In the genomic region with DNA sequence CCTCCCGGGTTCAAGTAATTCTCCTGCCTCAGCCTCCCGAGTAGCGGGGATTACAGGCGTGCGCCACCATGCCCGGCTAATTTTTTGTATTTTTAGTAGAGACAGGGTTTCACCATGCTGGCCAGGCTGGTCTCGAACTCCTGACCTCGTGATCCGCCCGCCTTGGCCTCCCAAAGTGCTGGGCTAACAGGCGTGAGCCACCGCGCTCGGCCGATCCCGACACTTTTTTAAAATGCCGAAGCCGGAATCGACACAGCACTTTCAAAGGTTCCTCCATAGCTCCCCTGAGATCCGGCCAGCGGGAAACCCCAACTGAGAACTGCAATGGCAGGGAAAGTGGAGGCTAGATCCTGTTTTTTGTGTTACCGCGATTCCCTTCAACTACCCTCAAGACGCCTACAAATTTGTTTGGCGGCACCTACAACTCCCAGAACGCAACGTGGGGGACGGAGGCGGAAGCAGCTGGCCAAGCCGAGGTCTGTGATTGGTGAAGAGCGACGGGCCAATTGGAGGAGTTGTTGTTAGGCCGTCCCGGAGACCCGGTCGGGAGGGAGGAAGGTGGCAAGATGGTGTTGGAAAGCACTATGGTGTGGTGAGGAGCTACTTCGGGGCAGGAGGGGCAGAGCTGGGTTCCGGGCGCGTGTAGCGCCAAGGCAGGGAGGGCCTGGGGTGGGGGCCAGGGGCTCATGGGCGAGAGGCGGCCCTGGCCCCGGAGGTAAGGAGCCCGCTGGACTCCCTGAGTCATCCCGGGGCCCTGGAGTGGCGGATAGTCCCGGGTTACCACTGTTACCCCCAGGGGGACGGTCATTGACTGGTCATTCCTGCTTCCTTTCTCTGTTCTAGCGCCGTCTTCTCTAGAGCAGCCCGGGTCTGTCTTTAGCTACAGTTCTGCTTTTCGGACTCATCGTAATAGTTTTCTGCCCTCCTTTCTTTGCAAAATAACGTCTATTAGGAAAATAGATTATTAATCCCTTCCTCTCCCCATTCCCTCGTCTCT, we compare ENCODE assay signal across 1 cellular context.
TF ChIP-seq lines count a peak whose summit lies in the region.

PSMD4 (plus strand) TSS at position 518 of the 997 bp plus-strand sequence; CDS start at position 567, 49 bp downstream.

TF ChIP-seq in GM12878, 131 proteins besides CTCF, POLR2A, EP300 and RAD21 (continued from another document and continues in another):
- TF ChIP-seq, protein P1, sequence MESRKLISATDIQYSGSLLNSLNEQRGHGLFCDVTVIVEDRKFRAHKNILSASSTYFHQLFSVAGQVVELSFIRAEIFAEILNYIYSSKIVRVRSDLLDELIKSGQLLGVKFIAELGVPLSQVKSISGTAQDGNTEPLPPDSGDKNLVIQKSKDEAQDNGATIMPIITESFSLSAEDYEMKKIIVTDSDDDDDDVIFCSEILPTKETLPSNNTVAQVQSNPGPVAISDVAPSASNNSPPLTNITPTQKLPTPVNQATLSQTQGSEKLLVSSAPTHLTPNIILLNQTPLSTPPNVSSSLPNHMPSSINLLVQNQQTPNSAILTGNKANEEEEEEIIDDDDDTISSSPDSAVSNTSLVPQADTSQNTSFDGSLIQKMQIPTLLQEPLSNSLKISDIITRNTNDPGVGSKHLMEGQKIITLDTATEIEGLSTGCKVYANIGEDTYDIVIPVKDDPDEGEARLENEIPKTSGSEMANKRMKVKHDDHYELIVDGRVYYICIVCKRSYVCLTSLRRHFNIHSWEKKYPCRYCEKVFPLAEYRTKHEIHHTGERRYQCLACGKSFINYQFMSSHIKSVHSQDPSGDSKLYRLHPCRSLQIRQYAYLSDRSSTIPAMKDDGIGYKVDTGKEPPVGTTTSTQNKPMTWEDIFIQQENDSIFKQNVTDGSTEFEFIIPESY (IDR thresholded peaks at IDR 0.05) = peak; percentile 47; the same call in 1 of the 2 replicates
- TF ChIP-seq SREBF1 (IDR thresholded peaks at IDR 0.05; ENCODE audit: low read length) (no peak), ZZZ3 (IDR thresholded peaks at IDR 0.05; ENCODE audit: control insufficient read depth, insufficient read length, low read depth) (no peak), WRNIP1 (IDR thresholded peaks at IDR 0.05; ENCODE audit: borderline replicate concordance, low read depth, low read length) (peak; percentile 85; the same call in 1 of the 2 replicates), EZH2 (IDR thresholded peaks at IDR 0.05; ENCODE audit: borderline replicate concordance, control insufficient read depth, low read depth, low read length) (no peak), MTA3 (IDR thresholded peaks at IDR 0.05; ENCODE audit: borderline replicate concordance, low read length) (no peak), NKRF (conservative IDR thresholded peaks at IDR 0.05) (0 out of 2 replicates have a peak, but pooled peaks have one; percentile 38), HCFC1 (IDR thresholded peaks at IDR 0.05; ENCODE audit: low read length) (peak; percentile 94), NFIC (IDR thresholded peaks at IDR 0.05; ENCODE audit: low read depth, low read length) (no peak), SREBF2 (IDR thresholded peaks at IDR 0.05; ENCODE audit: low read length) (no peak), BRCA1 (IDR thresholded peaks at IDR 0.05; ENCODE audit: low read depth, low read length) (no peak), STAT1 (conservative IDR thresholded peaks at IDR 0.05) (no peak; the same call in 1 of the 2 replicates), EED (IDR thresholded peaks at IDR 0.05; ENCODE audit: low read depth) (peak; percentile 44; the same call in 1 of the 2 replicates), DPF2 (IDR thresholded peaks at IDR 0.05) (0 out of 2 replicates have a peak, but pooled peaks have one; percentile 42), RFX5 (IDR thresholded peaks at IDR 0.05; ENCODE audit: low read depth, low read length) (peak; percentile 50; the same call in 1 of the 2 replicates), SP1 (IDR thresholded peaks at IDR 0.05; ENCODE audit: low read depth, low read length) (peak; percentile 97), KLF5 (IDR thresholded peaks at IDR 0.05; ENCODE audit: partially characterized antibody) (no peak), CBFB (IDR thresholded peaks at IDR 0.05; ENCODE audit: low read depth) (peak; percentile 55), CREB1 (IDR thresholded peaks at IDR 0.05; ENCODE audit: low read depth) (peak; percentile 77), MAX (IDR thresholded peaks at IDR 0.05; ENCODE audit: low read depth, low read length) (peak; percentile 77), CREM (IDR thresholded peaks at IDR 0.05; ENCODE audit: low read depth) (peak; percentile 87), RELA (IDR thresholded peaks at IDR 0.05; ENCODE audit: borderline replicate concordance, partially characterized antibody) (no peak), MEF2B (IDR thresholded peaks at IDR 0.05; ENCODE audit: partially characterized antibody, poor library complexity, severe bottlenecking) (peak; percentile 55), ASH2L (IDR thresholded peaks at IDR 0.05; ENCODE audit: borderline replicate concordance, low read depth) (no peak), CBX5 (IDR thresholded peaks at IDR 0.05; ENCODE audit: low read depth) (no peak), NBN (IDR thresholded peaks at IDR 0.05) (peak; percentile 64; the same call in 1 of the 2 replicates), ATF7 (IDR thresholded peaks at IDR 0.05; ENCODE audit: low read depth) (0 out of 2 replicates have a peak, but pooled peaks have one; percentile 24), EGR1 (IDR thresholded peaks at IDR 0.05; ENCODE audit: borderline replicate concordance in 1 of 2, low read depth in 2 of 2, low read length in 2 of 2) (peak in 1 of 2 experiments; percentile 57; a peak in 1 of 3 replicates), HDGF (IDR thresholded peaks at IDR 0.05) (peak; percentile 84)
- TF ChIP-seq, protein P2, sequence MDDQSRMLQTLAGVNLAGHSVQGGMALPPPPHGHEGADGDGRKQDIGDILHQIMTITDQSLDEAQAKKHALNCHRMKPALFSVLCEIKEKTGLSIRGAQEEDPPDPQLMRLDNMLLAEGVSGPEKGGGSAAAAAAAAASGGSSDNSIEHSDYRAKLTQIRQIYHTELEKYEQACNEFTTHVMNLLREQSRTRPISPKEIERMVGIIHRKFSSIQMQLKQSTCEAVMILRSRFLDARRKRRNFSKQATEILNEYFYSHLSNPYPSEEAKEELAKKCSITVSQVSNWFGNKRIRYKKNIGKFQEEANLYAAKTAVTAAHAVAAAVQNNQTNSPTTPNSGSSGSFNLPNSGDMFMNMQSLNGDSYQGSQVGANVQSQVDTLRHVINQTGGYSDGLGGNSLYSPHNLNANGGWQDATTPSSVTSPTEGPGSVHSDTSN (IDR thresholded peaks at IDR 0.05; ENCODE audit: insufficient replicate concordance, low read depth, low read length) = peak; percentile 78
- TF ChIP-seq, protein P3, sequence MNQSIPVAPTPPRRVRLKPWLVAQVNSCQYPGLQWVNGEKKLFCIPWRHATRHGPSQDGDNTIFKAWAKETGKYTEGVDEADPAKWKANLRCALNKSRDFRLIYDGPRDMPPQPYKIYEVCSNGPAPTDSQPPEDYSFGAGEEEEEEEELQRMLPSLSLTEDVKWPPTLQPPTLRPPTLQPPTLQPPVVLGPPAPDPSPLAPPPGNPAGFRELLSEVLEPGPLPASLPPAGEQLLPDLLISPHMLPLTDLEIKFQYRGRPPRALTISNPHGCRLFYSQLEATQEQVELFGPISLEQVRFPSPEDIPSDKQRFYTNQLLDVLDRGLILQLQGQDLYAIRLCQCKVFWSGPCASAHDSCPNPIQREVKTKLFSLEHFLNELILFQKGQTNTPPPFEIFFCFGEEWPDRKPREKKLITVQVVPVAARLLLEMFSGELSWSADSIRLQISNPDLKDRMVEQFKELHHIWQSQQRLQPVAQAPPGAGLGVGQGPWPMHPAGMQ (IDR thresholded peaks at IDR 0.05; ENCODE audit: borderline replicate concordance) = no peak
- TF ChIP-seq, protein P4, sequence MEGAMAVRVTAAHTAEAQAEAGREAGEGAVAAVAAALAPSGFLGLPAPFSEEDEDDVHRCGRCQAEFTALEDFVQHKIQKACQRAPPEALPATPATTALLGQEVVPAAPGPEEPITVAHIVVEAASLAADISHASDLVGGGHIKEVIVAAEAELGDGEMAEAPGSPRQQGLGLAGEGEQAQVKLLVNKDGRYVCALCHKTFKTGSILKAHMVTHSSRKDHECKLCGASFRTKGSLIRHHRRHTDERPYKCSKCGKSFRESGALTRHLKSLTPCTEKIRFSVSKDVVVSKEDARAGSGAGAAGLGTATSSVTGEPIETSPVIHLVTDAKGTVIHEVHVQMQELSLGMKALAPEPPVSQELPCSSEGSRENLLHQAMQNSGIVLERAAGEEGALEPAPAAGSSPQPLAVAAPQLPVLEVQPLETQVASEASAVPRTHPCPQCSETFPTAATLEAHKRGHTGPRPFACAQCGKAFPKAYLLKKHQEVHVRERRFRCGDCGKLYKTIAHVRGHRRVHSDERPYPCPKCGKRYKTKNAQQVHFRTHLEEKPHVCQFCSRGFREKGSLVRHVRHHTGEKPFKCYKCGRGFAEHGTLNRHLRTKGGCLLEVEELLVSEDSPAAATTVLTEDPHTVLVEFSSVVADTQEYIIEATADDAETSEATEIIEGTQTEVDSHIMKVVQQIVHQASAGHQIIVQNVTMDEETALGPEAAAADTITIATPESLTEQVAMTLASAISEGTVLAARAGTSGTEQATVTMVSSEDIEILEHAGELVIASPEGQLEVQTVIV (IDR thresholded peaks at IDR 0.05; ENCODE audit: borderline replicate concordance, partially characterized antibody) = peak; percentile 51
- TF ChIP-seq, protein P5, sequence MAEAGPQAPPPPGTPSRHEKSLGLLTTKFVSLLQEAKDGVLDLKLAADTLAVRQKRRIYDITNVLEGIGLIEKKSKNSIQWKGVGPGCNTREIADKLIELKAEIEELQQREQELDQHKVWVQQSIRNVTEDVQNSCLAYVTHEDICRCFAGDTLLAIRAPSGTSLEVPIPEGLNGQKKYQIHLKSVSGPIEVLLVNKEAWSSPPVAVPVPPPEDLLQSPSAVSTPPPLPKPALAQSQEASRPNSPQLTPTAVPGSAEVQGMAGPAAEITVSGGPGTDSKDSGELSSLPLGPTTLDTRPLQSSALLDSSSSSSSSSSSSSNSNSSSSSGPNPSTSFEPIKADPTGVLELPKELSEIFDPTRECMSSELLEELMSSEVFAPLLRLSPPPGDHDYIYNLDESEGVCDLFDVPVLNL (IDR thresholded peaks at IDR 0.05; ENCODE audit: low read depth, low read length) = peak; percentile 61; the same call in 1 of the 2 replicates
- TF ChIP-seq, protein P6, sequence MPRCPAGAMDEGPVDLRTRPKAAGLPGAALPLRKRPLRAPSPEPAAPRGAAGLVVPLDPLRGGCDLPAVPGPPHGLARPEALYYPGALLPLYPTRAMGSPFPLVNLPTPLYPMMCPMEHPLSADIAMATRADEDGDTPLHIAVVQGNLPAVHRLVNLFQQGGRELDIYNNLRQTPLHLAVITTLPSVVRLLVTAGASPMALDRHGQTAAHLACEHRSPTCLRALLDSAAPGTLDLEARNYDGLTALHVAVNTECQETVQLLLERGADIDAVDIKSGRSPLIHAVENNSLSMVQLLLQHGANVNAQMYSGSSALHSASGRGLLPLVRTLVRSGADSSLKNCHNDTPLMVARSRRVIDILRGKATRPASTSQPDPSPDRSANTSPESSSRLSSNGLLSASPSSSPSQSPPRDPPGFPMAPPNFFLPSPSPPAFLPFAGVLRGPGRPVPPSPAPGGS (IDR thresholded peaks at IDR 0.05; ENCODE audit: borderline replicate concordance, insufficient read depth, low read depth, low read length, poor library complexity, severe bottlenecking) = no peak
- TF ChIP-seq, protein P7, sequence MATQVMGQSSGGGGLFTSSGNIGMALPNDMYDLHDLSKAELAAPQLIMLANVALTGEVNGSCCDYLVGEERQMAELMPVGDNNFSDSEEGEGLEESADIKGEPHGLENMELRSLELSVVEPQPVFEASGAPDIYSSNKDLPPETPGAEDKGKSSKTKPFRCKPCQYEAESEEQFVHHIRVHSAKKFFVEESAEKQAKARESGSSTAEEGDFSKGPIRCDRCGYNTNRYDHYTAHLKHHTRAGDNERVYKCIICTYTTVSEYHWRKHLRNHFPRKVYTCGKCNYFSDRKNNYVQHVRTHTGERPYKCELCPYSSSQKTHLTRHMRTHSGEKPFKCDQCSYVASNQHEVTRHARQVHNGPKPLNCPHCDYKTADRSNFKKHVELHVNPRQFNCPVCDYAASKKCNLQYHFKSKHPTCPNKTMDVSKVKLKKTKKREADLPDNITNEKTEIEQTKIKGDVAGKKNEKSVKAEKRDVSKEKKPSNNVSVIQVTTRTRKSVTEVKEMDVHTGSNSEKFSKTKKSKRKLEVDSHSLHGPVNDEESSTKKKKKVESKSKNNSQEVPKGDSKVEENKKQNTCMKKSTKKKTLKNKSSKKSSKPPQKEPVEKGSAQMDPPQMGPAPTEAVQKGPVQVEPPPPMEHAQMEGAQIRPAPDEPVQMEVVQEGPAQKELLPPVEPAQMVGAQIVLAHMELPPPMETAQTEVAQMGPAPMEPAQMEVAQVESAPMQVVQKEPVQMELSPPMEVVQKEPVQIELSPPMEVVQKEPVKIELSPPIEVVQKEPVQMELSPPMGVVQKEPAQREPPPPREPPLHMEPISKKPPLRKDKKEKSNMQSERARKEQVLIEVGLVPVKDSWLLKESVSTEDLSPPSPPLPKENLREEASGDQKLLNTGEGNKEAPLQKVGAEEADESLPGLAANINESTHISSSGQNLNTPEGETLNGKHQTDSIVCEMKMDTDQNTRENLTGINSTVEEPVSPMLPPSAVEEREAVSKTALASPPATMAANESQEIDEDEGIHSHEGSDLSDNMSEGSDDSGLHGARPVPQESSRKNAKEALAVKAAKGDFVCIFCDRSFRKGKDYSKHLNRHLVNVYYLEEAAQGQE (IDR thresholded peaks at IDR 0.05; ENCODE audit: low read depth, low read length) = no peak
- TF ChIP-seq, protein P8, sequence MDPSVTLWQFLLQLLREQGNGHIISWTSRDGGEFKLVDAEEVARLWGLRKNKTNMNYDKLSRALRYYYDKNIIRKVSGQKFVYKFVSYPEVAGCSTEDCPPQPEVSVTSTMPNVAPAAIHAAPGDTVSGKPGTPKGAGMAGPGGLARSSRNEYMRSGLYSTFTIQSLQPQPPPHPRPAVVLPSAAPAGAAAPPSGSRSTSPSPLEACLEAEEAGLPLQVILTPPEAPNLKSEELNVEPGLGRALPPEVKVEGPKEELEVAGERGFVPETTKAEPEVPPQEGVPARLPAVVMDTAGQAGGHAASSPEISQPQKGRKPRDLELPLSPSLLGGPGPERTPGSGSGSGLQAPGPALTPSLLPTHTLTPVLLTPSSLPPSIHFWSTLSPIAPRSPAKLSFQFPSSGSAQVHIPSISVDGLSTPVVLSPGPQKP (IDR thresholded peaks at IDR 0.05; ENCODE audit: low read depth, low read length) = peak; percentile 64; the same call in 1 of the 2 replicates
